Comparison of ENCODE assay signal across 1 cellular context in the genomic region with DNA sequence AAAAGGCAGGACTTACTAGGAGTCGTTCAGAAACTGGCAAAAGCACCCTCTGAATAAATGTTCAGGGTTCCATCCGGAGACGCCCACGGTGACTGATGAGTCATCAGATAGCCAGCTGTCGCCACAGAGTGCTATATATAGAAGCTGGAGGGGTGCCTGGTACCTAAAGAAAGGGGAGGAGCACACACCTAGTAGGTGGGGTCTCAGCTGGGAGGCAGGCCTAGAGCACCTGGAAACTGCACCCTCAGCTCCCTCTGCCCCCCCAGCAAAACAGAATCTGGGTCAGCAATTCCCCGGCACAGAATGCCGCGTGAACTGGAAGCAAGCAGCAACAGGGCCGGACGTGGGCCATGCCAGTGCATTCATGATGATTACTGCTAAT.
TF ChIP-seq lines count a peak whose summit lies in the region.

No MANE protein-coding gene starts in this region.

TF ChIP-seq in HCT116, 20 proteins besides CTCF, POLR2A, EP300 and RAD21:
- TF ChIP-seq CBX3 (IDR thresholded peaks at IDR 0.05; ENCODE audit: low read depth) (no peak), FOSL1 (IDR thresholded peaks at IDR 0.05; ENCODE audit: low read depth) (peak; percentile 68), EGR1 (IDR thresholded peaks at IDR 0.05; ENCODE audit: low read depth) (peak; percentile 85), POLR2AphosphoS5 (IDR thresholded peaks at IDR 0.05; ENCODE audit: low read depth, low read length) (0 out of 2 replicates have a peak, but pooled peaks have one; percentile 20), MAX (IDR thresholded peaks at IDR 0.05) (no peak), JUND (IDR thresholded peaks at IDR 0.05) (peak; percentile 71), SP1 (IDR thresholded peaks at IDR 0.05; ENCODE audit: low read depth) (peak; percentile 47), SRF (IDR thresholded peaks at IDR 0.05; ENCODE audit: low read depth) (peak; percentile 32; the same call in 1 of the 2 replicates)
